Comparison of ENCODE assay signal across 1 cellular context in genomic region chr4:2551118-2551517, GRCh38.
TF ChIP-seq lines count a peak whose summit lies in the region.

No MANE protein-coding gene starts in this region.

TF ChIP-seq in endothelial cell of umbilical vein, 7 proteins besides CTCF, POLR2A, EP300 and RAD21:
- TF ChIP-seq POLR2AphosphoS5 (IDR thresholded peaks at IDR 0.05; ENCODE audit: insufficient read depth, low read depth, low read length) (no peak), EZH2 (IDR thresholded peaks at IDR 0.05; ENCODE audit: borderline replicate concordance, low read depth, low read length, severe bottlenecking) (no peak), JUN (IDR thresholded peaks at IDR 0.05; ENCODE audit: borderline replicate concordance, insufficient read depth, insufficient read length, low read depth) (no peak), FOS (IDR thresholded peaks at IDR 0.05; ENCODE audit: borderline replicate concordance, insufficient read depth, low read length) (no peak), MAX (IDR thresholded peaks at IDR 0.05; ENCODE audit: insufficient read depth, insufficient read length) (no peak), GATA2 (IDR thresholded peaks at IDR 0.05; ENCODE audit: insufficient read depth, insufficient read length, low read depth, low read length) (no peak), MYC (IDR thresholded peaks at IDR 0.05; ENCODE audit: low read depth, low read length) (no peak)
